Comparison of ENCODE assay signal across 1 cellular context in the genomic region with DNA sequence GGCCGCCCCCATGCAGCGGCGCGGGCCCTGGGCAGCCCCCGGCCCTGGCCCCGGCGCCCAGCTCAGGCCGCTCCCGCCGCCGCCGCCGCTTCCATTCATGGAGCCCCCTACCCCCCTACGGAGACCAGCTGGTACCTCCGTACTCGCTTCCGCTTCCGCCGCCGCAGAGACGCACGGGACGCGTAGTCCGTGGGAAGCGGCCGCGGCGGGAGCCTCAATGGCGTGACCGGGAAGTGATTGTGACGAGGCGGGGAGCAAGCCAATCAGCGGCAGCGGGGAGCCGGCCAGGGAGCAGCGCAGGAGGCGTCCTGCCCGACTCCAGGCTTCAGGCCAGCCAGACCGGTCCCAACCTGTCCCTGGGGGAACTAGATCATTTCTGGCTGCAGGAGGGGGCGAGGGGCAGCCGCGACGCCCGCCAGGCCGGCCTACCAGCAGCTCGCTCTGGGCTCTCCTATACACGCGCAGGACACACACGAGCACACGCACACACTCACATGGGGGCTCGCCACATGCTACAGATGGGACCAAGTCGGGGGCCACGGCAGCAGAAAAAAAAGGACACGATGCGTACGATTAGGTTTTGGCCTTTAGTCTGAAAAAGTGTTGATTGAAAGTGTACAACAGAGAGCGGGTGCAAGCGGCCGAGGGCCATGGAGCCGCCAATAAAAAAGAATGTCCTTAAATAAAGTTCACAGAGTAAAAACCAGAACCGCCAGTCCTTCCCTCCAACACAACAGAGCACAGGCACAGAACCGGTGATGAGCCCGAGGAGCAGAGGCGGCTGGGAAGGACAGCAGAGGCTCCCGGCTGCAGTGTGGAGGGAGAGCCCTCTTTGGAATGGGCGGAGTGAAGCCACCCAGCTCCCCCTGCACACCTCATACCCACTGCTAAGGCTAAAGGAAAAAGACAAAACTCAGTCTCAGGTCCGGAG.
A peak's percentile ranks its signal among the peaks of the same experiment; 100 is the strongest.
TF ChIP-seq lines count a peak whose summit lies in the region.

A gene with protein sequence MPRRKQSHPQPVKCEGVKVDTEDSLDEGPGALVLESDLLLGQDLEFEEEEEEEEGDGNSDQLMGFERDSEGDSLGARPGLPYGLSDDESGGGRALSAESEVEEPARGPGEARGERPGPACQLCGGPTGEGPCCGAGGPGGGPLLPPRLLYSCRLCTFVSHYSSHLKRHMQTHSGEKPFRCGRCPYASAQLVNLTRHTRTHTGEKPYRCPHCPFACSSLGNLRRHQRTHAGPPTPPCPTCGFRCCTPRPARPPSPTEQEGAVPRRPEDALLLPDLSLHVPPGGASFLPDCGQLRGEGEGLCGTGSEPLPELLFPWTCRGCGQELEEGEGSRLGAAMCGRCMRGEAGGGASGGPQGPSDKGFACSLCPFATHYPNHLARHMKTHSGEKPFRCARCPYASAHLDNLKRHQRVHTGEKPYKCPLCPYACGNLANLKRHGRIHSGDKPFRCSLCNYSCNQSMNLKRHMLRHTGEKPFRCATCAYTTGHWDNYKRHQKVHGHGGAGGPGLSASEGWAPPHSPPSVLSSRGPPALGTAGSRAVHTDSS (minus strand): TSS at position 109 of the 931 bp plus-strand sequence. CDS start 208 bp downstream, outside the sequence.

TF ChIP-seq in K562, 482 proteins besides CTCF, POLR2A, EP300 and RAD21 (continued from another document and continues in another):
- TF ChIP-seq, protein P1, sequence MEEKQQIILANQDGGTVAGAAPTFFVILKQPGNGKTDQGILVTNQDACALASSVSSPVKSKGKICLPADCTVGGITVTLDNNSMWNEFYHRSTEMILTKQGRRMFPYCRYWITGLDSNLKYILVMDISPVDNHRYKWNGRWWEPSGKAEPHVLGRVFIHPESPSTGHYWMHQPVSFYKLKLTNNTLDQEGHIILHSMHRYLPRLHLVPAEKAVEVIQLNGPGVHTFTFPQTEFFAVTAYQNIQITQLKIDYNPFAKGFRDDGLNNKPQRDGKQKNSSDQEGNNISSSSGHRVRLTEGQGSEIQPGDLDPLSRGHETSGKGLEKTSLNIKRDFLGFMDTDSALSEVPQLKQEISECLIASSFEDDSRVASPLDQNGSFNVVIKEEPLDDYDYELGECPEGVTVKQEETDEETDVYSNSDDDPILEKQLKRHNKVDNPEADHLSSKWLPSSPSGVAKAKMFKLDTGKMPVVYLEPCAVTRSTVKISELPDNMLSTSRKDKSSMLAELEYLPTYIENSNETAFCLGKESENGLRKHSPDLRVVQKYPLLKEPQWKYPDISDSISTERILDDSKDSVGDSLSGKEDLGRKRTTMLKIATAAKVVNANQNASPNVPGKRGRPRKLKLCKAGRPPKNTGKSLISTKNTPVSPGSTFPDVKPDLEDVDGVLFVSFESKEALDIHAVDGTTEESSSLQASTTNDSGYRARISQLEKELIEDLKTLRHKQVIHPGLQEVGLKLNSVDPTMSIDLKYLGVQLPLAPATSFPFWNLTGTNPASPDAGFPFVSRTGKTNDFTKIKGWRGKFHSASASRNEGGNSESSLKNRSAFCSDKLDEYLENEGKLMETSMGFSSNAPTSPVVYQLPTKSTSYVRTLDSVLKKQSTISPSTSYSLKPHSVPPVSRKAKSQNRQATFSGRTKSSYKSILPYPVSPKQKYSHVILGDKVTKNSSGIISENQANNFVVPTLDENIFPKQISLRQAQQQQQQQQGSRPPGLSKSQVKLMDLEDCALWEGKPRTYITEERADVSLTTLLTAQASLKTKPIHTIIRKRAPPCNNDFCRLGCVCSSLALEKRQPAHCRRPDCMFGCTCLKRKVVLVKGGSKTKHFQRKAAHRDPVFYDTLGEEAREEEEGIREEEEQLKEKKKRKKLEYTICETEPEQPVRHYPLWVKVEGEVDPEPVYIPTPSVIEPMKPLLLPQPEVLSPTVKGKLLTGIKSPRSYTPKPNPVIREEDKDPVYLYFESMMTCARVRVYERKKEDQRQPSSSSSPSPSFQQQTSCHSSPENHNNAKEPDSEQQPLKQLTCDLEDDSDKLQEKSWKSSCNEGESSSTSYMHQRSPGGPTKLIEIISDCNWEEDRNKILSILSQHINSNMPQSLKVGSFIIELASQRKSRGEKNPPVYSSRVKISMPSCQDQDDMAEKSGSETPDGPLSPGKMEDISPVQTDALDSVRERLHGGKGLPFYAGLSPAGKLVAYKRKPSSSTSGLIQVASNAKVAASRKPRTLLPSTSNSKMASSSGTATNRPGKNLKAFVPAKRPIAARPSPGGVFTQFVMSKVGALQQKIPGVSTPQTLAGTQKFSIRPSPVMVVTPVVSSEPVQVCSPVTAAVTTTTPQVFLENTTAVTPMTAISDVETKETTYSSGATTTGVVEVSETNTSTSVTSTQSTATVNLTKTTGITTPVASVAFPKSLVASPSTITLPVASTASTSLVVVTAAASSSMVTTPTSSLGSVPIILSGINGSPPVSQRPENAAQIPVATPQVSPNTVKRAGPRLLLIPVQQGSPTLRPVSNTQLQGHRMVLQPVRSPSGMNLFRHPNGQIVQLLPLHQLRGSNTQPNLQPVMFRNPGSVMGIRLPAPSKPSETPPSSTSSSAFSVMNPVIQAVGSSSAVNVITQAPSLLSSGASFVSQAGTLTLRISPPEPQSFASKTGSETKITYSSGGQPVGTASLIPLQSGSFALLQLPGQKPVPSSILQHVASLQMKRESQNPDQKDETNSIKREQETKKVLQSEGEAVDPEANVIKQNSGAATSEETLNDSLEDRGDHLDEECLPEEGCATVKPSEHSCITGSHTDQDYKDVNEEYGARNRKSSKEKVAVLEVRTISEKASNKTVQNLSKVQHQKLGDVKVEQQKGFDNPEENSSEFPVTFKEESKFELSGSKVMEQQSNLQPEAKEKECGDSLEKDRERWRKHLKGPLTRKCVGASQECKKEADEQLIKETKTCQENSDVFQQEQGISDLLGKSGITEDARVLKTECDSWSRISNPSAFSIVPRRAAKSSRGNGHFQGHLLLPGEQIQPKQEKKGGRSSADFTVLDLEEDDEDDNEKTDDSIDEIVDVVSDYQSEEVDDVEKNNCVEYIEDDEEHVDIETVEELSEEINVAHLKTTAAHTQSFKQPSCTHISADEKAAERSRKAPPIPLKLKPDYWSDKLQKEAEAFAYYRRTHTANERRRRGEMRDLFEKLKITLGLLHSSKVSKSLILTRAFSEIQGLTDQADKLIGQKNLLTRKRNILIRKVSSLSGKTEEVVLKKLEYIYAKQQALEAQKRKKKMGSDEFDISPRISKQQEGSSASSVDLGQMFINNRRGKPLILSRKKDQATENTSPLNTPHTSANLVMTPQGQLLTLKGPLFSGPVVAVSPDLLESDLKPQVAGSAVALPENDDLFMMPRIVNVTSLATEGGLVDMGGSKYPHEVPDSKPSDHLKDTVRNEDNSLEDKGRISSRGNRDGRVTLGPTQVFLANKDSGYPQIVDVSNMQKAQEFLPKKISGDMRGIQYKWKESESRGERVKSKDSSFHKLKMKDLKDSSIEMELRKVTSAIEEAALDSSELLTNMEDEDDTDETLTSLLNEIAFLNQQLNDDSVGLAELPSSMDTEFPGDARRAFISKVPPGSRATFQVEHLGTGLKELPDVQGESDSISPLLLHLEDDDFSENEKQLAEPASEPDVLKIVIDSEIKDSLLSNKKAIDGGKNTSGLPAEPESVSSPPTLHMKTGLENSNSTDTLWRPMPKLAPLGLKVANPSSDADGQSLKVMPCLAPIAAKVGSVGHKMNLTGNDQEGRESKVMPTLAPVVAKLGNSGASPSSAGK (IDR thresholded peaks at IDR 0.05) = peak; percentile 89
- peak; percentile 94 for TF ChIP-seq HCFC1 (IDR thresholded peaks at IDR 0.05; ENCODE audit: low read depth, low read length)
- no peak for TF ChIP-seq ZNF696 (CRISPR knock-in tag; conservative IDR thresholded peaks at IDR 0.05)
- TF ChIP-seq, protein P2, sequence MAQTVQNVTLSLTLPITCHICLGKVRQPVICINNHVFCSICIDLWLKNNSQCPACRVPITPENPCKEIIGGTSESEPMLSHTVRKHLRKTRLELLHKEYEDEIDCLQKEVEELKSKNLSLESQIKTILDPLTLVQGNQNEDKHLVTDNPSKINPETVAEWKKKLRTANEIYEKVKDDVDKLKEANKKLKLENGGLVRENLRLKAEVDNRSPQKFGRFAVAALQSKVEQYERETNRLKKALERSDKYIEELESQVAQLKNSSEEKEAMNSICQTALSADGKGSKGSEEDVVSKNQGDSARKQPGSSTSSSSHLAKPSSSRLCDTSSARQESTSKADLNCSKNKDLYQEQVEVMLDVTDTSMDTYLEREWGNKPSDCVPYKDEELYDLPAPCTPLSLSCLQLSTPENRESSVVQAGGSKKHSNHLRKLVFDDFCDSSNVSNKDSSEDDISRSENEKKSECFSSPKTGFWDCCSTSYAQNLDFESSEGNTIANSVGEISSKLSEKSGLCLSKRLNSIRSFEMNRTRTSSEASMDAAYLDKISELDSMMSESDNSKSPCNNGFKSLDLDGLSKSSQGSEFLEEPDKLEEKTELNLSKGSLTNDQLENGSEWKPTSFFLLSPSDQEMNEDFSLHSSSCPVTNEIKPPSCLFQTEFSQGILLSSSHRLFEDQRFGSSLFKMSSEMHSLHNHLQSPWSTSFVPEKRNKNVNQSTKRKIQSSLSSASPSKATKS (CRISPR knock-in tag; IDR thresholded peaks at IDR 0.05) = no peak
- peak; percentile 85 for TF ChIP-seq POLR2B (IDR thresholded peaks at IDR 0.05; ENCODE audit: low read depth, partially characterized antibody)
- no peak for TF ChIP-seq ZNF140 (CRISPR knock-in tag; IDR thresholded peaks at IDR 0.05)
- TF ChIP-seq, protein P3, sequence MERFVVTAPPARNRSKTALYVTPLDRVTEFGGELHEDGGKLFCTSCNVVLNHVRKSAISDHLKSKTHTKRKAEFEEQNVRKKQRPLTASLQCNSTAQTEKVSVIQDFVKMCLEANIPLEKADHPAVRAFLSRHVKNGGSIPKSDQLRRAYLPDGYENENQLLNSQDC (CRISPR knock-in tag; IDR thresholded peaks at IDR 0.05) = no peak
- TF ChIP-seq SMAD3 (CRISPR knock-in tag; conservative IDR thresholded peaks at IDR 0.05) = no peak; the same call in 1 of the 2 replicates
- TF ChIP-seq, protein P4, sequence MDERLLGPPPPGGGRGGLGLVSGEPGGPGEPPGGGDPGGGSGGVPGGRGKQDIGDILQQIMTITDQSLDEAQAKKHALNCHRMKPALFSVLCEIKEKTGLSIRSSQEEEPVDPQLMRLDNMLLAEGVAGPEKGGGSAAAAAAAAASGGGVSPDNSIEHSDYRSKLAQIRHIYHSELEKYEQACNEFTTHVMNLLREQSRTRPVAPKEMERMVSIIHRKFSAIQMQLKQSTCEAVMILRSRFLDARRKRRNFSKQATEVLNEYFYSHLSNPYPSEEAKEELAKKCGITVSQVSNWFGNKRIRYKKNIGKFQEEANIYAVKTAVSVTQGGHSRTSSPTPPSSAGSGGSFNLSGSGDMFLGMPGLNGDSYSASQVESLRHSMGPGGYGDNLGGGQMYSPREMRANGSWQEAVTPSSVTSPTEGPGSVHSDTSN (CRISPR knock-in tag; IDR thresholded peaks at IDR 0.05; ENCODE audit: low read depth) = no peak
- TF ChIP-seq, protein P4 (tag; conservative IDR thresholded peaks at IDR 0.05; ENCODE audit: low read depth) = no peak
- TF ChIP-seq ZNF174 (CRISPR knock-in tag; IDR thresholded peaks at IDR 0.05) = no peak
- TF ChIP-seq TRIM28 (IDR thresholded peaks at IDR 0.05) = no peak; the same call in 1 of the 2 replicates
- TF ChIP-seq HNRNPLL (IDR thresholded peaks at IDR 0.05; ENCODE audit: low read depth, low read length, poor library complexity, severe bottlenecking) = peak; percentile 75
- TF ChIP-seq SMC3 (conservative IDR thresholded peaks at IDR 0.05; ENCODE audit: insufficient read depth, low read depth, low read length) = no peak
- TF ChIP-seq MYNN (IDR thresholded peaks at IDR 0.05) = peak; percentile 68
- TF ChIP-seq MYNN (CRISPR knock-in tag; IDR thresholded peaks at IDR 0.05) = no peak
- no peak for TF ChIP-seq RFX5 (IDR thresholded peaks at IDR 0.05; ENCODE audit: low read depth, low read length)
- TF ChIP-seq C11orf30 (IDR thresholded peaks at IDR 0.05; ENCODE audit: low read depth) = peak; percentile 57
- TF ChIP-seq BRCA1 (IDR thresholded peaks at IDR 0.05) = no peak
- no peak for TF ChIP-seq BRCA1 (CRISPR knock-in tag; IDR thresholded peaks at IDR 0.05)
- TF ChIP-seq CCAR2 (IDR thresholded peaks at IDR 0.05; ENCODE audit: low read depth, low read length) = no peak
- TF ChIP-seq STAT5B (CRISPR knock-in tag; IDR thresholded peaks at IDR 0.05) = no peak
- TF ChIP-seq, protein P5, sequence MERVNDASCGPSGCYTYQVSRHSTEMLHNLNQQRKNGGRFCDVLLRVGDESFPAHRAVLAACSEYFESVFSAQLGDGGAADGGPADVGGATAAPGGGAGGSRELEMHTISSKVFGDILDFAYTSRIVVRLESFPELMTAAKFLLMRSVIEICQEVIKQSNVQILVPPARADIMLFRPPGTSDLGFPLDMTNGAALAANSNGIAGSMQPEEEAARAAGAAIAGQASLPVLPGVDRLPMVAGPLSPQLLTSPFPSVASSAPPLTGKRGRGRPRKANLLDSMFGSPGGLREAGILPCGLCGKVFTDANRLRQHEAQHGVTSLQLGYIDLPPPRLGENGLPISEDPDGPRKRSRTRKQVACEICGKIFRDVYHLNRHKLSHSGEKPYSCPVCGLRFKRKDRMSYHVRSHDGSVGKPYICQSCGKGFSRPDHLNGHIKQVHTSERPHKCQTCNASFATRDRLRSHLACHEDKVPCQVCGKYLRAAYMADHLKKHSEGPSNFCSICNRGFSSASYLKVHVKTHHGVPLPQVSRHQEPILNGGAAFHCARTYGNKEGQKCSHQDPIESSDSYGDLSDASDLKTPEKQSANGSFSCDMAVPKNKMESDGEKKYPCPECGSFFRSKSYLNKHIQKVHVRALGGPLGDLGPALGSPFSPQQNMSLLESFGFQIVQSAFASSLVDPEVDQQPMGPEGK (CRISPR knock-in tag; IDR thresholded peaks at IDR 0.05; ENCODE audit: borderline replicate concordance) = no peak
- TF ChIP-seq PML (IDR thresholded peaks at IDR 0.05; ENCODE audit: low read length) = peak; percentile 55; the same call in 1 of the 2 replicates
- TF ChIP-seq ZNF830 (CRISPR knock-in tag; IDR thresholded peaks at IDR 0.05) = no peak
- TF ChIP-seq KAT8 (IDR thresholded peaks at IDR 0.05; ENCODE audit: low read depth) = no peak
- TF ChIP-seq MED1 (CRISPR knock-in tag; IDR thresholded peaks at IDR 0.05; ENCODE audit: borderline replicate concordance) = no peak
- peak; percentile 66; the same call in 1 of the 2 replicates for TF ChIP-seq ZNF589 (CRISPR knock-in tag; IDR thresholded peaks at IDR 0.05; ENCODE audit: low read depth)
- TF ChIP-seq ZBTB7A (IDR thresholded peaks at IDR 0.05; ENCODE audit: borderline replicate concordance, control insufficient read depth, low read depth, low read length) = no peak
- TF ChIP-seq, protein P6, sequence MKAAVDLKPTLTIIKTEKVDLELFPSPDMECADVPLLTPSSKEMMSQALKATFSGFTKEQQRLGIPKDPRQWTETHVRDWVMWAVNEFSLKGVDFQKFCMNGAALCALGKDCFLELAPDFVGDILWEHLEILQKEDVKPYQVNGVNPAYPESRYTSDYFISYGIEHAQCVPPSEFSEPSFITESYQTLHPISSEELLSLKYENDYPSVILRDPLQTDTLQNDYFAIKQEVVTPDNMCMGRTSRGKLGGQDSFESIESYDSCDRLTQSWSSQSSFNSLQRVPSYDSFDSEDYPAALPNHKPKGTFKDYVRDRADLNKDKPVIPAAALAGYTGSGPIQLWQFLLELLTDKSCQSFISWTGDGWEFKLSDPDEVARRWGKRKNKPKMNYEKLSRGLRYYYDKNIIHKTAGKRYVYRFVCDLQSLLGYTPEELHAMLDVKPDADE (conservative IDR thresholded peaks at IDR 0.05; ENCODE audit: control insufficient read depth, low read depth, low read length) = peak; percentile 69
